In the genomic region with DNA sequence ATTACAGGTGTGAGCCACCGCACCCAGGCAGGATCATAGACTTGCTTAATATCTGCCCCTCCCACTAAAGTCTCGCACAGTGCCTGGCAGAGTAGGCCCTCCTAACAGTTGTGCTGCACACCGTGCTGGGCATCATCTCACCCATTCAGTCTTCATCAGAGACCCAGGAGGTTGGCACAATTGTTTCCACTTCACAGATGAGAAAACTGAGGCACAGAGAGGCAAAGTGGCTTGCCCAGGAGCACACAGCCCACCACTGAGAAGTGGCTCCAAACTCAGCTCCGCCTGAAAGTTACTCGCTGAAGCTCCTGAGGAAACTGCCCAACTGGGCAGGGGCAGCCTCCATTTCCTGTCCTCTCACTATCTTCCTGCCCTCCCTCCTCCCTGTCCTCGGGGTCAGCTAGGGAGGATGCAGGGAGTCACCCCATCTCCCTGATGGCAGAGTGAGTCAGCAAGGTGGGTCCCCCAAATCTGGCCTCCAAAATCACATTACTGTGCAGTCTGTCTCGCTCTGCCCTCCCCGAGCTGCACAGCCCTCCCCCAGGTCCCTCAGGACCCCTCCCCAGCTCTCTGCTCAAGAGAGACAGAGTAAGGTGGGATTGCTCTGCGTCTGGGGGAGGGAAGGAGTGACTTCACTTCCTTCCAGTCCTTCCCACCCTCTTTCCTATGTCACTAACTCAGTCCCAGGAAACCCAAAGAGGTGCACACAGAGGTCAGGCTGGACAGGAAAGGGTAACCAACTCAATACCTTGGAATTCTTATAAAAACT, we compare ENCODE assay signal across 19 cellular contexts. TPM values are rescaled to one million over a fixed set of nuclear protein-coding genes. Genes with fewer than 3 reads are reported as not detected.
DNase-seq lines count a peak whose midpoint lies in the region; ATAC-seq, FAIRE-seq and TF ChIP-seq lines count a peak whose summit lies in the region.
"Had no signal": no experiment of that assay in that cellular context is flagged by ENCODE, and none has a peak within 500 bp of the region (broad histone marks: within the 10 kb centered on the region; RNA-seq: fewer than 3 reads in every experiment).

No MANE protein-coding gene starts in this region.

- CTCF ChIA-PET in CD8-positive, alpha-beta T cell (lab: Charles Lee), result no interaction called here

- no peak for TF ChIP-seq CTCF in CD8-positive, alpha-beta T cell (IDR thresholded peaks at IDR 0.05)

- H3K36me3 Mint-ChIP-seq in CD8-positive, alpha-beta T cell, result peaks cover 67% of the 10 kb centered on the region
- peaks cover 18% of the 10 kb centered on the region for H3K36me3 Mint-ChIP-seq in activated naive CD8-positive, alpha-beta T cell treated with anti-CD3 and anti-CD28 coated beads, Interleukin-2, amount 50 U/mL, for 24 hours (ENCODE audit: low read depth)

- POLR2A ChIA-PET in CD8-positive, alpha-beta T cell (lab: Charles Lee), result interaction anchor here (1.1 kb wide), 1 partner anchor 22 kb away, joined by 3 read pairs; no protein-coding TSS in a partner anchor

- H3K27ac Mint-ChIP-seq in CD8-positive, alpha-beta T cell, result peak overlapping the region; percentile 66
- H3K27ac Mint-ChIP-seq in activated naive CD8-positive, alpha-beta T cell treated with anti-CD3 and anti-CD28 coated beads, Interleukin-2, amount 50 U/mL, for 24 hours, result peak overlapping the region; percentile 60

- no peak overlapping the region for H4K91ac ChIP-seq in neuronal stem cell (ENCODE audit: low read depth, low read length, poor library complexity)

- no peak overlapping the region for H3K4ac ChIP-seq in neuronal stem cell (ENCODE audit: low read length)

- WGBS in neuronal stem cell (ENCODE audit: extremely low coverage in 2 of 2, insufficient read length in 2 of 2, insufficient replicate concordance in 1 of 2), 2 donors, result no CpG with 5 or more reads among the region's 9 CpGs

- no peak overlapping the region for H3K23ac ChIP-seq in neuronal stem cell (ENCODE audit: low read depth, low read length, poor library complexity)

- no peak overlapping the region for H3K9ac ChIP-seq in neuronal stem cell (ENCODE audit: low read depth, low read length, poor library complexity)

- H3K79me1 ChIP-seq in neuronal stem cell (ENCODE audit: low read depth, low read length), result no peaks in the 10 kb centered on the region

- ATAC-seq in CD8-positive, alpha-beta T cell, result no peak
- ATAC-seq in activated naive CD8-positive, alpha-beta T cell treated with anti-CD3 and anti-CD28 coated beads, Interleukin-2, amount 50 U/mL, for 24 hours, result no peak
- ATAC-seq in GM21529 (IDR thresholded peaks at IDR 0.05; ENCODE audit: unreplicated experiment), result no peak

- no peak overlapping the region for H3K27ac ChIP-seq in CD8-positive, alpha-beta T cell (ENCODE audit: low read depth, low read length)
- no peak overlapping the region for H3K27ac ChIP-seq in neuronal stem cell (replicated peaks; ENCODE audit: low read length)
- H3K27ac ChIP-seq: PC-9, SK-N-MC, thyroid gland had no signal

- H3K4me3 Mint-ChIP-seq in CD8-positive, alpha-beta T cell, result no peak overlapping the region
- H3K4me3 Mint-ChIP-seq in activated naive CD8-positive, alpha-beta T cell treated with anti-CD3 and anti-CD28 coated beads, Interleukin-2, amount 50 U/mL, for 24 hours, result no peak overlapping the region
- H3K4me3 Mint-ChIP-seq: immature natural killer cell had no signal

- H3K4me3 ChIP-seq in CD8-positive, alpha-beta T cell (ENCODE audit: low read depth, low read length), result no peak overlapping the region
- no peak overlapping the region for H3K4me3 ChIP-seq in neuronal stem cell (ENCODE audit: low read length in 2 of 2)
- H3K4me3 ChIP-seq: HAP-1, heart right ventricle, PC-9, SK-N-MC, thyroid gland had no signal

- DNase-seq in CD8-positive, alpha-beta T cell, result no peak
- DNase-seq in HT1080 (ENCODE audit: low read depth) (peak; percentile 80), neuronal stem cell (ENCODE audit: low spot score) (no peak), GDM1 (lab: John Stamatoyannopoulos, UW) (no peak), frontal cortex (ENCODE audit: low spot score in 2 of 2) (no peak)
- DNase-seq in activated naive CD8-positive, alpha-beta T cell treated with anti-CD3 and anti-CD28 coated beads, Interleukin-2, amount 50 U/mL, for 24 hours, result no peak
- DNase-seq: activated CD4-positive, CD25-positive, alpha-beta regulatory T cell treated with anti-CD3 and anti-CD28 coated beads, Interleukin-2, amount 50 U/mL, for 72 hours; AML-193; amniotic stem cell; heart right ventricle; immature natural killer cell; NCI-H1436 treated with DMSO at 0.1 percent for 48 hours; PC-9; right cardiac atrium; T-helper 9 cell; thyroid gland had no signal

- H3K9me3 Mint-ChIP-seq in CD8-positive, alpha-beta T cell, result no peaks in the 10 kb centered on the region
- no peaks in the 10 kb centered on the region for H3K9me3 Mint-ChIP-seq in activated naive CD8-positive, alpha-beta T cell treated with anti-CD3 and anti-CD28 coated beads, Interleukin-2, amount 50 U/mL, for 24 hours
- H3K9me3 Mint-ChIP-seq: immature natural killer cell had no signal

- no peak overlapping the region for H2AK5ac ChIP-seq in neuronal stem cell (ENCODE audit: low read depth, low read length)

- H2BK120ac ChIP-seq in neuronal stem cell (ENCODE audit: low read depth, low read length), result no peak overlapping the region

- peaks cover 18% of the 10 kb centered on the region for H3K36me3 ChIP-seq in CD8-positive, alpha-beta T cell (ENCODE audit: insufficient read depth, low read length)
- H3K36me3 ChIP-seq in neuronal stem cell (replicated peaks in 1 of 2; ENCODE audit: control insufficient read depth in 2 of 2, insufficient read depth in 2 of 2, low read length in 2 of 2), result no peaks in the 10 kb centered on the region

- peaks cover 57% of the 10 kb centered on the region for H3K4me1 Mint-ChIP-seq in CD8-positive, alpha-beta T cell (ENCODE audit: low read depth)
- H3K4me1 Mint-ChIP-seq in activated naive CD8-positive, alpha-beta T cell treated with anti-CD3 and anti-CD28 coated beads, Interleukin-2, amount 50 U/mL, for 24 hours, result peaks cover 39% of the 10 kb centered on the region

- H3K18ac ChIP-seq in neuronal stem cell (ENCODE audit: low read length), result peak overlapping the region; percentile 72

- no peaks in the 10 kb centered on the region for H3K27me3 ChIP-seq in CD8-positive, alpha-beta T cell (ENCODE audit: insufficient read depth, low read length)
- peaks cover 0 to 5% (median 0%) of the 10 kb centered on the region in 3 experiments for H3K27me3 ChIP-seq in neuronal stem cell (ENCODE audit: control insufficient read depth in 3 of 3, insufficient read depth in 3 of 3, low read depth in 1 of 3, low read length in 3 of 3)
- H3K27me3 ChIP-seq: heart right ventricle, thyroid gland had no signal

- intact Hi-C loops in CD8-positive, alpha-beta T cell (cut with DNase I, micrococcal nuclease), result no loop called here

- no peak overlapping the region for H4K8ac ChIP-seq in neuronal stem cell (ENCODE audit: low read depth, low read length)

- no peak overlapping the region for H2BK15ac ChIP-seq in neuronal stem cell (ENCODE audit: low read length)

- peaks cover 11% of the 10 kb centered on the region for H3K4me1 ChIP-seq in CD8-positive, alpha-beta T cell (ENCODE audit: insufficient read depth, low read length)
- H3K4me1 ChIP-seq in neuronal stem cell (ENCODE audit: control insufficient read depth in 2 of 2, insufficient read depth in 1 of 2, low read depth in 1 of 2, low read length in 2 of 2), result no peaks in the 10 kb centered on the region

- no peak overlapping the region for H3K14ac ChIP-seq in neuronal stem cell (ENCODE audit: low read length)

- no peak overlapping the region for H3K4me2 ChIP-seq in neuronal stem cell (ENCODE audit: insufficient read depth, low read length, poor library complexity, severe bottlenecking)
- H3K4me2 ChIP-seq: PC-9 had no signal

- H2BK5ac ChIP-seq in neuronal stem cell (ENCODE audit: low read length), result peak overlapping the region; percentile 54

- no peaks in the 10 kb centered on the region for H3K9me3 ChIP-seq in CD8-positive, alpha-beta T cell (ENCODE audit: low read length)
- peaks cover 0 to 2% of the 10 kb centered on the region in 2 donors for H3K9me3 ChIP-seq in neuronal stem cell (replicated peaks in 1 of 2; ENCODE audit: control insufficient read depth in 2 of 2, insufficient read depth in 1 of 2, low read depth in 1 of 2, low read length in 2 of 2)
- H3K9me3 ChIP-seq: HAP-1, heart right ventricle, thyroid gland had no signal

- H2BK12ac ChIP-seq in neuronal stem cell (ENCODE audit: low read length), result no peak overlapping the region

- FAIRE-seq in frontal cortex (lab: Jason Lieb, UNC), result no peak

- no peak overlapping the region for H2AFZ ChIP-seq in neuronal stem cell (ENCODE audit: low read length)
- H2AFZ ChIP-seq: PC-9 had no signal

- no peaks in the 10 kb centered on the region for H3K27me3 Mint-ChIP-seq in CD8-positive, alpha-beta T cell (ENCODE audit: low read depth)
- H3K27me3 Mint-ChIP-seq in activated naive CD8-positive, alpha-beta T cell treated with anti-CD3 and anti-CD28 coated beads, Interleukin-2, amount 50 U/mL, for 24 hours, result no peaks in the 10 kb centered on the region

RNA-seq across cellular contexts. Expression of gene SLC8B1, which starts 5.7 kb away (rescaled TPM):
- total RNA-seq in CD8-positive, alpha-beta T cell, result 10 to 100 TPM; 67.3 to 72.8 TPM
- 9.2 and 11.8 TPM in 2 replicates for total RNA-seq in HT1080 (2014; rRNA removed; shearing (Covaris generic))
- 16.5 and 16.9 TPM in 2 replicates for polyA plus RNA-seq in HT1080 (2015; cell fraction: cytosol; rRNA removed)
- polyA plus RNA-seq in HT1080 (2015; cell fraction: nucleus; rRNA removed), result 36.9 and 39.7 TPM in 2 replicates
- 3.1 TPM for polyA plus RNA-seq in neuronal stem cell (2013, experiment 1 of 2)
- polyA plus RNA-seq in neuronal stem cell (2013, experiment 2 of 2), result 3.5 TPM
- 2.9 TPM for total RNA-seq in frontal cortex

RNA-seq across cellular contexts. Expression of gene PLBD2, which starts 29.2 kb away (rescaled TPM):
- total RNA-seq in CD8-positive, alpha-beta T cell, result 1 to 10 TPM; 9.2 to 9.9 TPM
- total RNA-seq in HT1080 (2014; rRNA removed; shearing (Covaris generic)), result 9.6 and 11.7 TPM in 2 replicates
- 30.8 and 35.5 TPM in 2 replicates for polyA plus RNA-seq in HT1080 (2015; cell fraction: cytosol; rRNA removed)
- 40.0 and 53.0 TPM in 2 replicates for polyA plus RNA-seq in HT1080 (2015; cell fraction: nucleus; rRNA removed)
- 23.8 TPM for polyA plus RNA-seq in neuronal stem cell (2013, experiment 1 of 2)
- polyA plus RNA-seq in neuronal stem cell (2013, experiment 2 of 2), result 24.2 TPM
- 5.7 TPM for total RNA-seq in frontal cortex
